8 cellular contexts compared by ENCODE assay signal in the genomic region with DNA sequence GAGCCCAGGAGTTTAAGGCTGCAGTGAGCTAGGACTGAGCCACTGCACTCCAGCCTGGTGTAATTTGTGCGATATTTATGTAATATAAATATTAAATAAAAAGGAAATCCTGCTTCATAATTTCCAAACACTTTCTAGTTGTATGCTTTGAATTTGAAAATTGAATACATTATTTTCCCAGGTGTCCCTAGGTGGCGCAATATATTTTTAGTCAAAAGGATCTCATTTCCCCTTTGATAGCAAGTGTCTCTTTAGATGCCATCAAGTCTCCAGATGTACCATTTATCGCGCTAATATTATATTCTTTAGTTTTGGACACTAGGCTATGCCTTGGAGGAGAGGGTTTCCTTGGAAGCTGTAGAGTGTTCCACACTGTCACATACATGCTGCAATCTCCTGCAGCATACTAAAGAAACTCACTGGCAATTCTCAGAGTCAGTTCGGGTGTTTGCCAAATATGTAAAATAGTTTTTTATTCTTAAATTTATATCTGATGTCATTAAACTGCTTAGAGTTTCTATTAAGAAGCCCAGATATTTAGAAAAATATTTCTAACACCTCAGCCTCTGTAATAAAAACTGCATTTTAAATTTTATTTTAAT. TPM values are rescaled to one million over a fixed set of nuclear protein-coding genes. Genes with fewer than 3 reads are reported as not detected.
DNase-seq lines count a peak whose midpoint lies in the region; ATAC-seq, FAIRE-seq and TF ChIP-seq lines count a peak whose summit lies in the region.

No MANE protein-coding gene starts in this region.

- peaks cover 4% of the 10 kb centered on the region for H3K36me3 Mint-ChIP-seq in CD4-positive, alpha-beta T cell (ENCODE audit: low read depth)

- BruUV-seq in HepG2 (replicated peaks; lab: Mats Ljungman, UMichigan), result no TSS peak

- H3K79me2 ChIP-seq in SU-DHL-6 (ENCODE audit: insufficient read depth, low read length), result no peaks in the 10 kb centered on the region
- no peaks in the 10 kb centered on the region for H3K79me2 ChIP-seq in HepG2 (ENCODE audit: insufficient read depth, low read length)

- TF ChIP-seq POLR2A in HepG2 (IDR thresholded peaks at IDR 0.05; ENCODE audit: insufficient read depth in 1 of 2, low read depth in 2 of 2, low read length in 2 of 2) (no peak), lower leg skin (IDR thresholded peaks at IDR 0.05) (no peak)

- in situ Hi-C loops in HepG2 (cut with HindIII; ENCODE audit: extremely low pct_ligation_motif_present, low pct_unique_long_range_greater_than_20kb), result no loop called here

- no peak for TF ChIP-seq RAD21 in HepG2 (CRISPR knock-in tag; IDR thresholded peaks at IDR 0.05)

- peaks cover 20% of the 10 kb centered on the region for H3K4me1 ChIP-seq in HepG2 (ENCODE audit: insufficient read depth, low read length)

- no peak overlapping the region for H3K27ac Mint-ChIP-seq in CD4-positive, alpha-beta T cell

- 0 out of 2 replicates have a peak, but pooled peaks cover 3% of the 10 kb centered on the region for H3F3A ChIP-seq in SU-DHL-6 (ENCODE audit: insufficient read depth)

- TF ChIP-seq EP300 in HepG2 (IDR thresholded peaks at IDR 0.05; ENCODE audit: low read depth in 2 of 2, low read length in 2 of 2), result no peak
- TF ChIP-seq EP300 in HepG2 (CRISPR knock-in tag; IDR thresholded peaks at IDR 0.05; ENCODE audit: borderline replicate concordance), result no peak

- intact Hi-C loops in CD4-positive, alpha-beta T cell (cut with DNase I, micrococcal nuclease), result loop anchor here in 1 of 2 experiments (5.0 kb wide), 1 partner anchor 972 kb away; no protein-coding TSS in a partner anchor
- intact Hi-C loops in HepG2 (cut with micrococcal nuclease; ENCODE audit: unreplicated experiment), result no loop called here
- intact Hi-C loops in lower leg skin (cut with DNase I; ENCODE audit: low total_unique reads), result no loop called here

- peak; percentile 73 for TF ChIP-seq CTCF in CD4-positive, alpha-beta T cell (IDR thresholded peaks at IDR 0.05)
- TF ChIP-seq CTCF in GM20000 (IDR thresholded peaks at IDR 0.05; ENCODE audit: extremely low read depth, missing control alignments) (peak; percentile 34), SU-DHL-6 (IDR thresholded peaks at IDR 0.05; ENCODE audit: insufficient read depth, low read length, poor library complexity, severe bottlenecking) (peak; percentile 85), HepG2 (CRISPR knock-in tag; IDR thresholded peaks at IDR 0.05) (peak; percentile 43), lower leg skin (IDR thresholded peaks at IDR 0.05) (no peak)

- H3K9me3 Mint-ChIP-seq in CD4-positive, alpha-beta T cell, result no peaks in the 10 kb centered on the region

- H3K36me3 ChIP-seq in SU-DHL-6 (ENCODE audit: low read length) (no peaks in the 10 kb centered on the region), HepG2 (replicated peaks in 1 of 2; ENCODE audit: control insufficient read depth in 1 of 2, insufficient read depth in 2 of 2, low read length in 2 of 2) (no peaks in the 10 kb centered on the region)

- POLR2A ChIA-PET in CD4-positive, alpha-beta T cell (lab: Charles Lee), result no interaction called here
- POLR2A ChIA-PET in HepG2 (lab: Yijun Ruan, JAX), result no interaction called here

- H3K9ac ChIP-seq in SU-DHL-6 (ENCODE audit: low read length), result no peak overlapping the region; the same call in 1 of the 2 replicates
- no peak overlapping the region for H3K9ac ChIP-seq in HepG2 (ENCODE audit: insufficient read depth, low read depth, low read length)

- 60% methylated on average over 5 of the region's 5 CpGs for WGBS in HepG2 (ENCODE audit: low lambda C conversion rate)
- WGBS in lower leg skin, 2 donors, result 57 to 66% methylated on average over 5 of the region's 5 CpGs

- ATAC-seq in CD4-positive, alpha-beta T cell (ENCODE audit: poor library complexity), result peak; percentile 51
- ATAC-seq in HepG2, result no peak

- CTCF ChIA-PET in CD4-positive, alpha-beta T cell (lab: Charles Lee), result no interaction called here
- CTCF ChIA-PET in HepG2 (lab: Yijun Ruan, JAX; ENCODE audit: low intra/inter-chr PET ratio, low total read pairs), result no interaction called here

- peaks cover 7% of the 10 kb centered on the region for H3K4me1 Mint-ChIP-seq in CD4-positive, alpha-beta T cell (ENCODE audit: low read depth)

- H3K9me3 ChIP-seq in CD4-positive, alpha-beta T cell (ENCODE audit: control insufficient read depth, low read length), result no peaks in the 10 kb centered on the region
- H3K9me3 ChIP-seq in SU-DHL-6 (ENCODE audit: insufficient read depth, low read length) (no peaks in the 10 kb centered on the region), HepG2 (ENCODE audit: low read length) (no peaks in the 10 kb centered on the region)

- no peaks in the 10 kb centered on the region for H4K20me1 ChIP-seq in SU-DHL-6 (ENCODE audit: low read depth, low read length)
- H4K20me1 ChIP-seq in HepG2 (ENCODE audit: insufficient read depth, low read length), result no peaks in the 10 kb centered on the region

- no peaks in the 10 kb centered on the region for H3K27me3 Mint-ChIP-seq in CD4-positive, alpha-beta T cell

- H3K4me3 ChIP-seq in SU-DHL-6 (ENCODE audit: insufficient read depth, low read length, poor library complexity, severe bottlenecking) (no peak overlapping the region), HepG2 (replicated peaks in 1 of 3; ENCODE audit: insufficient read depth in 1 of 3, low read depth in 2 of 3, low read length in 3 of 3) (no peak overlapping the region), lower leg skin (ENCODE audit: low read depth, poor library complexity, severe bottlenecking) (no peak overlapping the region)

- no peak overlapping the region for H3K27ac ChIP-seq in CD4-positive, alpha-beta T cell (ENCODE audit: low read depth, low read length)
- H3K27ac ChIP-seq in SU-DHL-6 (ENCODE audit: low read depth, low read length) (no peak overlapping the region), HepG2 (ENCODE audit: extremely low read length, insufficient read depth, low read length) (no peak overlapping the region)

- H3K4me3 Mint-ChIP-seq in CD4-positive, alpha-beta T cell, result no peak overlapping the region

- no peaks in the 10 kb centered on the region for H3K9me2 ChIP-seq in SU-DHL-6 (replicated peaks; ENCODE audit: insufficient read depth, low read length)

- H3K4me2 ChIP-seq in SU-DHL-6 (ENCODE audit: low read depth, low read length, poor library complexity, severe bottlenecking), result peak overlapping the region; percentile 54
- H3K4me2 ChIP-seq in HepG2 (ENCODE audit: low read depth, low read length), result no peak overlapping the region

- H3K27me3 ChIP-seq in CD4-positive, alpha-beta T cell (ENCODE audit: control insufficient read depth, insufficient read depth, low read length), result no peaks in the 10 kb centered on the region
- H3K27me3 ChIP-seq in SU-DHL-6 (ENCODE audit: low read length) (no peaks in the 10 kb centered on the region), HepG2 (ENCODE audit: control insufficient read depth in 1 of 2, insufficient read depth in 2 of 2, low read length in 2 of 2) (no peaks in the 10 kb centered on the region)

- no peak for DNase-seq in CD4-positive, alpha-beta T cell
- peak; percentile 12 for DNase-seq in GM20000 (ENCODE audit: low spot score)
- no peak for DNase-seq in HepG2 (ENCODE audit: low spot score)
- DNase-seq in NCI-H1436 treated with DMSO at 0.1 percent for 48 hours (lab: John Stamatoyannopoulos, UW), result no peak
- no peak for DNase-seq in lower leg skin (ENCODE audit: low spot score in 2 of 2)
- DNase-seq in ecto neural progenitor cell (ENCODE audit: low spot score), result no peak
- no peak for DNase-seq in NK-92 (lab: John Stamatoyannopoulos, UW; ENCODE audit: unreplicated experiment)

- FAIRE-seq in HepG2 (lab: Jason Lieb, UNC), result no peak

- H2AFZ ChIP-seq in SU-DHL-6 (ENCODE audit: low read depth, low read length, severe bottlenecking), result peak overlapping the region; percentile 95
- H2AFZ ChIP-seq in HepG2 (ENCODE audit: low read length), result no peak overlapping the region

RNA-seq across cellular contexts. Expression of a gene that starts 5.6 kb away (rescaled TPM):
- 10 to 100 TPM; 28.8 to 30.5 TPM for total RNA-seq in CD4-positive, alpha-beta T cell
- total RNA-seq in HepG2 (2016; rRNA removed; fragmentation: Illumina TruSeq; extraction: Trizol), result 7.8 and 11.1 TPM in 2 replicates
- 15.8 and 20.0 TPM in 2 replicates for total RNA-seq in HepG2 (2016; cell fraction: cytosol; rRNA removed; fragmentation: Illumina TruSeq; extraction: Trizol; ENCODE audit: low read depth)
- total RNA-seq in HepG2 (2016; cell fraction: insoluble cytoplasmic fraction; rRNA removed; fragmentation: Illumina TruSeq; extraction: Trizol), result 6.7 and 10.9 TPM in 2 replicates
- total RNA-seq in HepG2 (2016; cell fraction: membrane; rRNA removed; fragmentation: Illumina TruSeq; extraction: Trizol), result 9.2 and 9.6 TPM in 2 replicates
- total RNA-seq in HepG2 (2016; cell fraction: nucleus; rRNA removed; fragmentation: Illumina TruSeq; extraction: Trizol), result 20.3 and 27.1 TPM in 2 replicates
- polyA plus RNA-seq in HepG2 (2011; rRNA removed), result 2.0 and 2.2 TPM in 2 replicates
- 1.4 and 1.6 TPM in 2 replicates for polyA plus RNA-seq in HepG2 (2011; cell fraction: cytosol; rRNA removed)
- 3.5 and 4.8 TPM in 2 replicates for polyA plus RNA-seq in HepG2 (2011; cell fraction: nucleus; rRNA removed)
- 2.1 and 2.2 TPM in 2 replicates for polyA plus RNA-seq in HepG2 (2012)
- 0.10 and 0.37 TPM in 2 replicates for polyA plus RNA-seq in HepG2 (2016; cell fraction: cytosol; fragmentation: Illumina TruSeq; extraction: Trizol; ENCODE audit: low read depth)
- 4.1 and 5.9 TPM in 2 replicates for polyA plus RNA-seq in HepG2 (2016; cell fraction: insoluble cytoplasmic fraction; fragmentation: Illumina TruSeq; extraction: Trizol; ENCODE audit: low read depth)
- 0.71 and 1.1 TPM in 2 replicates for polyA plus RNA-seq in HepG2 (2016; cell fraction: membrane; fragmentation: Illumina TruSeq; extraction: Trizol; ENCODE audit: low read depth)
- polyA plus RNA-seq in HepG2 (2016; cell fraction: nucleus; fragmentation: Illumina TruSeq; extraction: Trizol; ENCODE audit: insufficient read depth, low read depth), result 3.4 and 3.5 TPM in 2 replicates
- 15.1 and 47.2 TPM in 2 replicates for polyA minus RNA-seq in HepG2 (2011; rRNA and poly(A)+ RNA removed; ENCODE audit: low replicate concordance)
- 4.1 and 6.5 TPM in 2 replicates for polyA minus RNA-seq in HepG2 (2011; cell fraction: cytosol; rRNA and poly(A)+ RNA removed)
- polyA minus RNA-seq in HepG2 (2011; cell fraction: nucleus; rRNA and poly(A)+ RNA removed), result 33.5 and 48.4 TPM in 2 replicates
- total RNA-seq in lower leg skin, result 10 to 100 TPM; 10.3 to 17.2 (median 16.3) TPM

RNA-seq across cellular contexts. Expression of a gene that starts 7.1 kb away (rescaled TPM):
- total RNA-seq in CD4-positive, alpha-beta T cell, result 10 to 100 TPM; 41.5 to 41.6 TPM
- total RNA-seq in HepG2 (2016; rRNA removed; fragmentation: Illumina TruSeq; extraction: Trizol) (73.1 and 110 TPM in 2 replicates), lower leg skin (10 to 100 TPM; 36.8 to 45.9 (median 42.5) TPM)
- 19.2 and 19.9 TPM in 2 replicates for total RNA-seq in HepG2 (2016; cell fraction: cytosol; rRNA removed; fragmentation: Illumina TruSeq; extraction: Trizol; ENCODE audit: low read depth)
- total RNA-seq in HepG2 (2016; cell fraction: insoluble cytoplasmic fraction; rRNA removed; fragmentation: Illumina TruSeq; extraction: Trizol), result 70.5 and 109 TPM in 2 replicates
- 38.2 and 40.3 TPM in 2 replicates for total RNA-seq in HepG2 (2016; cell fraction: membrane; rRNA removed; fragmentation: Illumina TruSeq; extraction: Trizol)
- total RNA-seq in HepG2 (2016; cell fraction: nucleus; rRNA removed; fragmentation: Illumina TruSeq; extraction: Trizol), result 36.7 and 36.8 TPM in 2 replicates
- polyA plus RNA-seq in HepG2 (2011; rRNA removed), result 27.3 and 41.9 TPM in 2 replicates
- 18.6 and 21.9 TPM in 2 replicates for polyA plus RNA-seq in HepG2 (2011; cell fraction: cytosol; rRNA removed)
- 9.7 and 10.7 TPM in 2 replicates for polyA plus RNA-seq in HepG2 (2011; cell fraction: nucleus; rRNA removed)
- 50.5 and 69.8 TPM in 2 replicates for polyA plus RNA-seq in HepG2 (2012)
- 31.1 and 32.8 TPM in 2 replicates for polyA plus RNA-seq in HepG2 (2016; cell fraction: cytosol; fragmentation: Illumina TruSeq; extraction: Trizol; ENCODE audit: low read depth)
- polyA plus RNA-seq in HepG2 (2016; cell fraction: insoluble cytoplasmic fraction; fragmentation: Illumina TruSeq; extraction: Trizol; ENCODE audit: low read depth), result 129 and 132 TPM in 2 replicates
- 42.4 and 43.6 TPM in 2 replicates for polyA plus RNA-seq in HepG2 (2016; cell fraction: membrane; fragmentation: Illumina TruSeq; extraction: Trizol; ENCODE audit: low read depth)
- polyA plus RNA-seq in HepG2 (2016; cell fraction: nucleus; fragmentation: Illumina TruSeq; extraction: Trizol; ENCODE audit: insufficient read depth, low read depth), result 50.9 and 51.7 TPM in 2 replicates
- 14.3 and 19.0 TPM in 2 replicates for polyA minus RNA-seq in HepG2 (2011; rRNA and poly(A)+ RNA removed; ENCODE audit: low replicate concordance)
- 14.0 and 17.1 TPM in 2 replicates for polyA minus RNA-seq in HepG2 (2011; cell fraction: cytosol; rRNA and poly(A)+ RNA removed)
- polyA minus RNA-seq in HepG2 (2011; cell fraction: nucleus; rRNA and poly(A)+ RNA removed), result 35.3 and 38.3 TPM in 2 replicates

Comparison
In these comparisons a context has a peak if more than half of its experiments do, and no peak if none do; other contexts are left out.
1. CTCF ChIP-seq: peak in CD4-positive, alpha-beta T cell (single experiment), GM20000 (single experiment), SU-DHL-6 (single experiment) and HepG2 (single experiment); none in lower leg skin (0 of 3).